8 cellular contexts compared by ENCODE assay signal in the genomic region with DNA sequence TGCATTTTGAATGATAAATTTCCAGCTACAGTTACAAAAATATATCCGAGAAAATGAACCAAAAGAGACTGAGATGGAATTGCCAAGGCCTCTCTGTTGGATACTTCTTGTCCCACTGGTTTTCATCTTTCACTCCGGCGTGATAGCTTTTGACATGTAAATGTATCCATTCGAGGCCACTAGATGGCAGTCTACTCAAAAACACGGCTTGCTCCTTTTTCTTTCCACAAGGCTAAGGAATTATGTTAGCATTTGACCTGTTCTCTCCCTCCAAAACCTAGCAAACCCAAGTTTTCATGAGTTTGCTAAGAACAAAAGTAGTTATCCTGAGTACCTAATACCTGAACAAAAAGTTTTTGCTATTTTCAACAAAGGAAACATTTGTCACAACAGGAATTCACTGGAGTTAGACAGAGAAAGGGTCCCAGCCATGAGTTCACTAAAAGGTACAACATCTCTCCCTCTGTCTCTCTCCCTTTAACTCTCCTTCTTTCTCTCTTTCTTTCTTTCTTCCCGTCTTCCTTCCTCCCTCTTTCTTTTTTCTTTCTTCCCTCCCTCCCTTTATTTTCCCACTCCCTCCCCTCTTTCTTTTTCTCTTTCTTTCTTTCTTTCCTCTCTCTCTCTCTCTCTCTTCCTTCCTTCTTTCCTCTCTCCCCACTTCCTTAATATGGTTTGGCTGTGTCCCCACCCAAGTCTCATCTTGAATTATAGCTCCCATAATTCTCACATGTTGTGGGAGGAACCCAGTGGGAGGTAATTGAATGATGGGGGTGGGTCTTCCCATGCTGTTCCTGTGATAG.
DNase-seq lines count a peak whose midpoint lies in the region; ATAC-seq, FAIRE-seq and TF ChIP-seq lines count a peak whose summit lies in the region.

No MANE protein-coding gene starts in this region.

- TF ChIP-seq EP300 in GM12878 (IDR thresholded peaks at IDR 0.05; ENCODE audit: borderline replicate concordance in 1 of 2, control insufficient read depth in 1 of 2, low read depth in 2 of 2, low read length in 2 of 2) = no peak

- TF ChIP-seq CTCF in GM12878 (IDR thresholded peaks at IDR 0.05 in 2 of 3, conservative IDR thresholded peaks at IDR 0.05 in 1 of 3; ENCODE audit: control insufficient read depth in 2 of 3, extremely low read depth in 1 of 3, insufficient read depth in 1 of 3, low read depth in 3 of 3, low read length in 3 of 3) = peak; percentile 53 to 63 (median 61)

- peak; percentile 71 for ATAC-seq in HG03442 (IDR thresholded peaks at IDR 0.05; ENCODE audit: unreplicated experiment)
- peak; percentile 78 for ATAC-seq in GM12878

- DNase-seq in DMS153 (lab: John Stamatoyannopoulos, UW) = peak; percentile 2
- DNase-seq in GM19238 (ENCODE audit: insufficient read length, low spot score) = peak; percentile 10
- DNase-seq in NCI-H526 treated with DMSO at 0.1 percent for 48 hours (lab: John Stamatoyannopoulos, UW) = peak; percentile 22
- DNase-seq in GM12878 (ENCODE audit: low read depth, low spot score) = no peak
- DNase-seq in kidney glomerular epithelial cell (lab: John Stamatoyannopoulos, UW) = peak; percentile 51
- DNase-seq in OCI-M2 (lab: John Stamatoyannopoulos, UW; ENCODE audit: unreplicated experiment) = no peak
- DNase-seq in NCI-H187 treated with DMSO at 0.1 percent for 48 hours (lab: John Stamatoyannopoulos, UW) = no peak

- intact Hi-C loops in GM12878 (cut with micrococcal nuclease; ENCODE audit: unreplicated experiment) = loop anchor here (10.0 kb wide), 1 partner anchor 539 kb away; no protein-coding TSS in a partner anchor

- H3K9ac ChIP-seq in GM12878 (ENCODE audit: control insufficient read depth, insufficient read depth, low read length) = no peak overlapping the region

- RAD21 ChIA-PET in GM12878 (lab: Charles Lee; ENCODE audit: unreplicated experiment) = no interaction called here

- H3K9me3 ChIP-seq in GM12878 (replicated peaks; ENCODE audit: control insufficient read depth, insufficient read depth, low read length) = no peaks in the 10 kb centered on the region

- no peaks in the 10 kb centered on the region for H4K20me1 ChIP-seq in GM12878 (ENCODE audit: control insufficient read depth, insufficient read depth)

- no peak overlapping the region for H3K4me2 ChIP-seq in GM12878 (ENCODE audit: control insufficient read depth, insufficient read depth)

- TF ChIP-seq POLR2A in GM12878 (IDR thresholded peaks at IDR 0.05; ENCODE audit: low read depth, low read length) = no peak

- TF ChIP-seq RAD21 in GM12878 (IDR thresholded peaks at IDR 0.05; ENCODE audit: insufficient read depth, low read depth, low read length) = peak; percentile 61

- SMC1A ChIA-PET in GM12878 (lab: Charles Lee; ENCODE audit: uncharacterized antibody, unreplicated experiment) = interaction anchor here (0.7 kb wide), 2 partner anchors 40 to 557 kb away, joined by 4 to 5 read pairs; no protein-coding TSS in a partner anchor

- POLR2A ChIA-PET in GM12878 (lab: Charles Lee) = no interaction called here

- no peak overlapping the region for H2AFZ ChIP-seq in GM12878 (ENCODE audit: control insufficient read depth, low read depth, low read length)

- in situ Hi-C loops in GM12878 (cut with MboI) = no loop called here

- H3K79me2 ChIP-seq in GM12878 (ENCODE audit: control insufficient read depth, insufficient read depth, low read length) = no peaks in the 10 kb centered on the region

- FAIRE-seq in GM12878 (lab: Jason Lieb, UNC) = peak; percentile 65

- no peaks in the 10 kb centered on the region for H3K27me3 ChIP-seq in GM12878 (replicated peaks in 1 of 2; ENCODE audit: control insufficient read depth in 2 of 2, insufficient read depth in 2 of 2, low read length in 1 of 2)

- H3K27ac ChIP-seq in GM12878 (ENCODE audit: control insufficient read depth, insufficient read depth) = no peak overlapping the region

- no peak overlapping the region for H3K4me3 ChIP-seq in GM12878

- H3K36me3 ChIP-seq in GM12878 (ENCODE audit: control insufficient read depth in 2 of 2, insufficient read depth in 2 of 2, low read length in 1 of 2) = no peaks in the 10 kb centered on the region

- CTCF ChIA-PET in GM12878 (lab: Yijun Ruan, JAX) = interaction anchor here (0.7 to 1.4 kb wide), 7 partner anchors 10 to 517 kb away, joined by 3 to 4 read pairs (median 3); no protein-coding TSS in a partner anchor

- H3K4me1 ChIP-seq in GM12878 (ENCODE audit: control insufficient read depth, insufficient read depth, low read length) = no peaks in the 10 kb centered on the region

- no TSS peak for BruUV-seq in GM12878 (replicated peaks; lab: Mats Ljungman, UMichigan)

- 2% methylated on average over 6 of the region's 6 CpGs for WGBS in GM12878 (ENCODE audit: insufficient coverage, insufficient replicate concordance, low lambda C conversion rate, missing lambda C conversion rate)

TF ChIP-seq in GM12878, 131 proteins besides CTCF, POLR2A, EP300 and RAD21:
- TF ChIP-seq TCF3 (IDR thresholded peaks at IDR 0.05; ENCODE audit: borderline replicate concordance, insufficient read depth, low read depth, low read length) (no peak), GABPA (IDR thresholded peaks at IDR 0.05; ENCODE audit: low read depth) (no peak), RCOR1 (conservative IDR thresholded peaks at IDR 0.05; ENCODE audit: low read depth, low read length) (no peak), SMAD1 (IDR thresholded peaks at IDR 0.05; ENCODE audit: low read depth, partially characterized antibody) (no peak), BCL11A (IDR thresholded peaks at IDR 0.05; ENCODE audit: low read depth, low read length) (no peak), RBBP5 (conservative IDR thresholded peaks at IDR 0.05) (no peak), PAX5 (IDR thresholded peaks at IDR 0.05; ENCODE audit: borderline replicate concordance, low read depth, low read length) (no peak), SIX5 (IDR thresholded peaks at IDR 0.05; ENCODE audit: low read depth, low read length, severe bottlenecking) (no peak), RFX5 (IDR thresholded peaks at IDR 0.05; ENCODE audit: low read depth, low read length) (no peak)
- TF ChIP-seq, protein P1, sequence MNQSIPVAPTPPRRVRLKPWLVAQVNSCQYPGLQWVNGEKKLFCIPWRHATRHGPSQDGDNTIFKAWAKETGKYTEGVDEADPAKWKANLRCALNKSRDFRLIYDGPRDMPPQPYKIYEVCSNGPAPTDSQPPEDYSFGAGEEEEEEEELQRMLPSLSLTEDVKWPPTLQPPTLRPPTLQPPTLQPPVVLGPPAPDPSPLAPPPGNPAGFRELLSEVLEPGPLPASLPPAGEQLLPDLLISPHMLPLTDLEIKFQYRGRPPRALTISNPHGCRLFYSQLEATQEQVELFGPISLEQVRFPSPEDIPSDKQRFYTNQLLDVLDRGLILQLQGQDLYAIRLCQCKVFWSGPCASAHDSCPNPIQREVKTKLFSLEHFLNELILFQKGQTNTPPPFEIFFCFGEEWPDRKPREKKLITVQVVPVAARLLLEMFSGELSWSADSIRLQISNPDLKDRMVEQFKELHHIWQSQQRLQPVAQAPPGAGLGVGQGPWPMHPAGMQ (IDR thresholded peaks at IDR 0.05; ENCODE audit: borderline replicate concordance) = no peak

Comparison
In these comparisons a context has a peak if more than half of its experiments do, and no peak if none do; other contexts are left out.
1. DNase-seq: peak in DMS153 (single experiment), GM19238 (single experiment), NCI-H526 treated with DMSO at 0.1 percent for 48 hours (single experiment) and kidney glomerular epithelial cell (single experiment); none in GM12878 (single experiment), OCI-M2 (single experiment) and NCI-H187 treated with DMSO at 0.1 percent for 48 hours (single experiment).